19 cellular contexts compared by ENCODE assay signal in the genomic region with DNA sequence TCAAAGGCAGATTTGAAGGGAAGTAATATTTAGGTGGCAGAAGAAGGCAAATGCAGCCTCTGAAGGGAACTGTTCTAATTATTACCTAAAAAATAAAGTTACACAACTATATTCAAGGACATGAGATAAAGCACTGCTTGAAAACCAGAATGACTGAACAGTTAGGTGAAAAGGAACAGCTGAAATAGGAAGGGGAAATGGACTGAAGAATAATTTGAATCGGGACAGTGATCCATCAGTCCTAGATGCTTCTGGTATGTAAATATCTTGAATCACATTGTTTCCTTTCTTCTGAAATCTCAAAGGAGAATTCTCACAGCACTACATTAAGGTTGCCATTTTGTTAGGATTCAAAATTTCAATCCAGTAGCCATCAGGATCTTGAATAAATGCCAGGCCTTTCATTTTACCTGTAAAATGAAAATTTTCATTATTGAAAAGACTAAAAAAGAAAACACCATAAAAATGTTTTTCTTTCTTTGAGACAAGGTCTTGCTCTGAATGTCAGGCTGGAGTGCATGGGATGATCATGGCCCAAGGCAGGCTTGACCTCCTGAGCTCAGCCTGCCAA. TPM values are rescaled to one million over a fixed set of nuclear protein-coding genes. Genes with fewer than 3 reads are reported as not detected.
DNase-seq lines count a peak whose midpoint lies in the region; ATAC-seq, FAIRE-seq and TF ChIP-seq lines count a peak whose summit lies in the region.
"Had no signal": no experiment of that assay in that cellular context is flagged by ENCODE, and none has a peak within 500 bp of the region (broad histone marks: within the 10 kb centered on the region; RNA-seq: fewer than 3 reads in every experiment).

No MANE protein-coding gene starts in this region.

- H3K79me2 ChIP-seq in osteoblast (ENCODE audit: insufficient read depth, low read length) = no peaks in the 10 kb centered on the region

- no peaks in the 10 kb centered on the region for H3K4me1 ChIP-seq in osteoblast (ENCODE audit: insufficient read depth, low read length)
- H3K4me1 ChIP-seq: prostate gland had no signal

- no peak for TF ChIP-seq CTCF in osteoblast (IDR thresholded peaks at IDR 0.05; ENCODE audit: extremely low read depth, low read depth, low read length)

- no peaks in the 10 kb centered on the region for H4K20me1 ChIP-seq in osteoblast (ENCODE audit: insufficient read depth, low read length)

- H3K4me2 ChIP-seq in osteoblast (ENCODE audit: insufficient read depth, low read length) = no peak overlapping the region

- no peaks in the 10 kb centered on the region for H3K9me3 ChIP-seq in osteoblast (ENCODE audit: low read depth, low read length)
- H3K9me3 ChIP-seq: prostate gland, stomach had no signal

- ATAC-seq in GM21423 (IDR thresholded peaks at IDR 0.05; ENCODE audit: unreplicated experiment) = peak; percentile 11
- ATAC-seq: left colon had no signal

- TF ChIP-seq POLR2A in GM12891 (IDR thresholded peaks at IDR 0.05; ENCODE audit: low read depth, low read length) = no peak

- H3K27ac ChIP-seq in osteoblast (ENCODE audit: low read depth, low read length) = no peak overlapping the region
- H3K27ac ChIP-seq: prostate gland had no signal

- no peaks in the 10 kb centered on the region for H3K27me3 ChIP-seq in osteoblast (ENCODE audit: insufficient read depth, low read length)
- H3K27me3 ChIP-seq: stomach had no signal

- H3K4me3 ChIP-seq in osteoblast (ENCODE audit: insufficient read depth, low read length) = no peak overlapping the region
- H3K4me3 ChIP-seq: prostate gland, stomach had no signal

- no peak for DNase-seq in GM12891 (ENCODE audit: insufficient read length, low spot score)
- DNase-seq in amniotic epithelial cell (ENCODE audit: low read depth) = peak; percentile 46
- DNase-seq in osteoblast (ENCODE audit: insufficient read length, low spot score, missing footprints) = peak; percentile 58
- DNase-seq in LoVo (ENCODE audit: low spot score) = no peak
- no peak for DNase-seq in AG08395 (ENCODE audit: low spot score)
- no peak for DNase-seq in foreskin melanocyte
- no peak for DNase-seq in NCI-H345 treated with DMSO at 0.1 percent for 48 hours (lab: John Stamatoyannopoulos, UW; ENCODE audit: unreplicated experiment)
- DNase-seq: DMS79; glutamatergic neuron; IMR-90; left colon; NCI-H146; NCI-H69; stimulated activated CD4-positive, alpha-beta T cell treated with anti-CD3 and anti-CD28 coated beads, Interleukin-1b, Interleukin-23, amount 100 ng/mL, for 48 hours; stomach had no signal

- no peak overlapping the region for H2AFZ ChIP-seq in osteoblast (ENCODE audit: low read length)

- peak; percentile 58 for FAIRE-seq in GM12891 (lab: Jason Lieb, UNC)
- FAIRE-seq: astrocyte had no signal

- H3K36me3 ChIP-seq in osteoblast (ENCODE audit: insufficient read depth, low read length) = peaks cover 34% of the 10 kb centered on the region
- H3K36me3 ChIP-seq: prostate gland had no signal

TF ChIP-seq in GM12891, 5 proteins besides CTCF, POLR2A, EP300 and RAD21:
- TF ChIP-seq POU2F2 (IDR thresholded peaks at IDR 0.05; ENCODE audit: low read depth, low read length) (no peak), SPI1 (IDR thresholded peaks at IDR 0.05; ENCODE audit: low read depth, low read length) (no peak), PAX5 (IDR thresholded peaks at IDR 0.05; ENCODE audit: insufficient read depth, low read length, severe bottlenecking) (no peak), POLR2AphosphoS5 (IDR thresholded peaks at IDR 0.05; ENCODE audit: low read depth, low read length) (no peak), TAF1 (IDR thresholded peaks at IDR 0.05; ENCODE audit: low read depth, low read length) (no peak)

RNA-seq across cellular contexts. Expression of gene GLO1, which starts 25.9 kb away (rescaled TPM):
- 108 TPM for polyA plus RNA-seq in GM12891 (2012; ENCODE audit: low read depth, missing spikeins)
- total RNA-seq in osteoblast = 101 and 108 TPM in 2 replicates

RNA-seq across cellular contexts. Expression of gene BTBD9, which starts 37.3 kb away (rescaled TPM):
- polyA plus RNA-seq in GM12891 (2012; ENCODE audit: low read depth, missing spikeins) = 2.4 TPM
- 22.7 and 25.3 TPM in 2 replicates for total RNA-seq in osteoblast

RNA-seq across cellular contexts. Expression of gene DNAH8, which starts 38.1 kb away (rescaled TPM):
- polyA plus RNA-seq in GM12891 (2012; ENCODE audit: low read depth, missing spikeins) = 0.21 TPM
- total RNA-seq in osteoblast = under 0.01 and 0.36 TPM in 2 replicates
- total RNA-seq: astrocyte, IMR-90, left colon, OCI-LY7 had no signal
- polyA plus RNA-seq: IMR-90 had no signal

Comparison
In these comparisons a context has a peak if more than half of its experiments do, and no peak if none do; other contexts are left out.
1. DNase-seq: peak in amniotic epithelial cell (single experiment) and osteoblast (single experiment); none in GM12891 (single experiment), LoVo (single experiment), AG08395 (single experiment), foreskin melanocyte (single experiment) and NCI-H345 treated with DMSO at 0.1 percent for 48 hours (single experiment).